Comparison of ENCODE assay signal across 13 cellular contexts in genomic region chr3:38574411-38575278, GRCh38.
DNase-seq lines count a peak whose midpoint lies in the region; ATAC-seq, FAIRE-seq and TF ChIP-seq lines count a peak whose summit lies in the region.
"Had no signal": no experiment of that assay in that cellular context is flagged by ENCODE, and none has a peak within 500 bp of the region (broad histone marks: within the 10 kb centered on the region; RNA-seq: fewer than 3 reads in every experiment).

No MANE protein-coding gene starts in this region.

- FAIRE-seq in A549 (lab: Jason Lieb, UNC) = no peak
- FAIRE-seq: GM18507 had no signal

- H3K79me2 ChIP-seq in HCT116 (ENCODE audit: insufficient read depth, low read length) = no peaks in the 10 kb centered on the region

- no peak for TF ChIP-seq RAD21 in A549 (conservative IDR thresholded peaks at IDR 0.05 in 1 of 2, IDR thresholded peaks at IDR 0.05 in 1 of 2)
- no peak for TF ChIP-seq RAD21 in HCT116 (IDR thresholded peaks at IDR 0.05; ENCODE audit: low read depth)

- H3K27ac Mint-ChIP-seq in natural killer cell = no peak overlapping the region
- H3K27ac Mint-ChIP-seq: T-cell had no signal

- DNase-seq in A549 (ENCODE audit: low read depth in 1 of 2, low spot score in 1 of 2) (no peak), HCT116 (ENCODE audit: low read depth, low spot score) (no peak), ecto neural progenitor cell (ENCODE audit: low spot score) (peak; percentile 33), natural killer cell (peak; percentile 3), activated gamma-delta T cell (lab: John Stamatoyannopoulos, UW) (no peak), NCI-H446 treated with DMSO at 0.1 percent for 48 hours (lab: John Stamatoyannopoulos, UW) (no peak), NCI-H1436 (lab: John Stamatoyannopoulos, UW) (no peak)
- DNase-seq: activated CD4-positive, alpha-beta T cell treated with anti-CD3 and anti-CD28 coated beads, Interleukin-2, amount 50 U/mL, for 48 hours had no signal

- H3K27me3 Mint-ChIP-seq in natural killer cell (ENCODE audit: low read depth in 2 of 2) = no peaks in the 10 kb centered on the region

- H3K9ac ChIP-seq in HCT116 (ENCODE audit: low read length) = no peak overlapping the region

- H3K4me1 ChIP-seq in A549 = no peaks in the 10 kb centered on the region
- no peaks in the 10 kb centered on the region for H3K4me1 ChIP-seq in HCT116 (ENCODE audit: control insufficient read depth in 1 of 2, insufficient read depth in 2 of 2, low read length in 2 of 2)

- no peak overlapping the region for H3K4me3 Mint-ChIP-seq in natural killer cell
- H3K4me3 Mint-ChIP-seq: T-cell had no signal

- BruUV-seq in HCT116 (replicated peaks; lab: Mats Ljungman, UMichigan) = no TSS peak

- peaks cover 0 to 2% of the 10 kb centered on the region in 2 donors for H3K9me3 Mint-ChIP-seq in natural killer cell

- no peak for TF ChIP-seq EP300 in A549 (IDR thresholded peaks at IDR 0.05)

- H3K4me2 ChIP-seq in A549 (no peak overlapping the region), HCT116 (ENCODE audit: low read length) (no peak overlapping the region)

- no peaks in the 10 kb centered on the region for H3K27me3 ChIP-seq in HCT116 (ENCODE audit: insufficient read depth, low read length)

- CTCF ChIA-PET in A549 (lab: Yijun Ruan, JAX) (interaction anchor here (1.5 kb wide), 1 partner anchor 54 kb away, joined by 3 read pairs; no protein-coding TSS in a partner anchor), HCT116 (lab: Charles Lee) (no interaction called here)

- H3K27ac ChIP-seq in A549 = no peak overlapping the region
- H3K27ac ChIP-seq in HCT116 (ENCODE audit: low read depth, low read length) = no peak overlapping the region
- H3K27ac ChIP-seq: C4-2B had no signal

- ATAC-seq in A549 (peak; percentile 15 to 37; a peak in 1 of 6 replicates), HCT116 (peak; percentile 75), natural killer cell (peak in 1 of 3 donors; percentile 8), HG02970 (IDR thresholded peaks at IDR 0.05; ENCODE audit: low FRiP score, unreplicated experiment) (no peak)
- ATAC-seq: T-cell had no signal

- H4K20me1 ChIP-seq in HCT116 (ENCODE audit: insufficient read depth) = no peaks in the 10 kb centered on the region

- no peaks in the 10 kb centered on the region for H3K36me3 Mint-ChIP-seq in natural killer cell
- H3K36me3 Mint-ChIP-seq: T-cell had no signal

- no peaks in the 10 kb centered on the region for H3K36me3 ChIP-seq in HCT116 (ENCODE audit: control insufficient read depth in 1 of 2, insufficient read depth in 2 of 2, low read length in 2 of 2)

- intact Hi-C loops in HCT116 (cut with micrococcal nuclease) (no loop called here), natural killer cell (cut with micrococcal nuclease) (no loop called here)

- POLR2A ChIA-PET in A549 (lab: Yijun Ruan, JAX) = no interaction called here
- POLR2A ChIA-PET in HCT116 (lab: Charles Lee) = no interaction called here

- TF ChIP-seq POLR2A in A549 (IDR thresholded peaks at IDR 0.05; ENCODE audit: low read length) (no peak), HCT116 (IDR thresholded peaks at IDR 0.05; ENCODE audit: borderline replicate concordance, extremely low read depth, insufficient read depth, insufficient read length) (no peak)

- H3K4me3 ChIP-seq in A549 (no peak overlapping the region), HCT116 (replicated peaks in 1 of 2; ENCODE audit: low read depth in 1 of 2, low read length in 2 of 2) (no peak overlapping the region)
- H3K4me3 ChIP-seq: lung had no signal

- TF ChIP-seq CTCF in A549 (IDR thresholded peaks at IDR 0.05) (no peak), HCT116 (IDR thresholded peaks at IDR 0.05 in 2 of 3, conservative IDR thresholded peaks at IDR 0.05 in 1 of 3; ENCODE audit: borderline replicate concordance in 1 of 3, insufficient read depth in 1 of 3, low read depth in 2 of 3, low read length in 2 of 3) (no peak), natural killer cell (IDR thresholded peaks at IDR 0.05) (no peak)

- RAD21 ChIA-PET in HCT116 (lab: Charles Lee; ENCODE audit: low non-redundant PET in 1 of 2, low total read pairs in 2 of 2, uncharacterized antibody in 2 of 2, unreplicated experiment in 2 of 2) = no interaction called here

- H3K9me2 ChIP-seq in HCT116 (ENCODE audit: insufficient read depth) = no peaks in the 10 kb centered on the region

- peaks cover 4% of the 10 kb centered on the region; the same call in 1 of the 3 replicates for H3K9me3 ChIP-seq in A549
- H3K9me3 ChIP-seq in HCT116 (ENCODE audit: control insufficient read depth in 1 of 2, insufficient read depth in 1 of 2, low read depth in 1 of 2, low read length in 2 of 2) = 0 out of 4 replicates have a peak, but pooled peaks cover 0 to 3% of the 10 kb centered on the region in 2 experiments

- no peaks in the 10 kb centered on the region for H3K4me1 Mint-ChIP-seq in natural killer cell
- H3K4me1 Mint-ChIP-seq: T-cell had no signal

- no peak overlapping the region for H2AFZ ChIP-seq in HCT116 (ENCODE audit: low read depth, low read length, poor library complexity, severe bottlenecking)

- 40% methylated on average over 6 of the region's 6 CpGs for WGBS in A549 (ENCODE audit: missing lambda C conversion rate)

TF ChIP-seq in A549, 52 proteins besides CTCF, POLR2A, EP300 and RAD21 (continues in another document):
- no peak for TF ChIP-seq CEBPB (IDR thresholded peaks at IDR 0.05)
- TF ChIP-seq JUNB (IDR thresholded peaks at IDR 0.05) = no peak
- TF ChIP-seq PHF8 (IDR thresholded peaks at IDR 0.05; ENCODE audit: borderline replicate concordance, low read depth) = no peak
- no peak for TF ChIP-seq USF2 (IDR thresholded peaks at IDR 0.05)
- TF ChIP-seq HEYL (CRISPR knock-in tag; IDR thresholded peaks at IDR 0.05) = no peak
- no peak for TF ChIP-seq MAFK (IDR thresholded peaks at IDR 0.05; ENCODE audit: partially characterized antibody)
- TF ChIP-seq RNF2 (IDR thresholded peaks at IDR 0.05; ENCODE audit: borderline replicate concordance, low read depth) = no peak

TF ChIP-seq in HCT116, 20 proteins besides CTCF, POLR2A, EP300 and RAD21 (continues in another document):
- TF ChIP-seq FOSL1 (IDR thresholded peaks at IDR 0.05; ENCODE audit: low read depth) (no peak), SP1 (IDR thresholded peaks at IDR 0.05; ENCODE audit: low read depth) (no peak), ZBTB33 (IDR thresholded peaks at IDR 0.05; ENCODE audit: extremely low read depth, insufficient replicate concordance, low read length) (no peak), JUND (IDR thresholded peaks at IDR 0.05) (no peak), ELF1 (IDR thresholded peaks at IDR 0.05; ENCODE audit: borderline replicate concordance, low read depth) (no peak), ATF3 (IDR thresholded peaks at IDR 0.05) (no peak), REST (IDR thresholded peaks at IDR 0.05; ENCODE audit: low read depth) (no peak), POLR2AphosphoS5 (IDR thresholded peaks at IDR 0.05; ENCODE audit: low read depth, low read length) (no peak), SIN3A (IDR thresholded peaks at IDR 0.05; ENCODE audit: low read depth) (no peak), YY1 (IDR thresholded peaks at IDR 0.05; ENCODE audit: extremely low read depth, insufficient replicate concordance, low read depth, low read length) (no peak), CEBPB (IDR thresholded peaks at IDR 0.05; ENCODE audit: low read depth) (no peak), ZNF274 (IDR thresholded peaks at IDR 0.05; ENCODE audit: low read depth, low read length) (no peak), ZFX (IDR thresholded peaks at IDR 0.05) (no peak), EZH2 (IDR thresholded peaks at IDR 0.05) (no peak)

Comparison
In these comparisons a context has a peak if more than half of its experiments do, and no peak if none do; other contexts are left out.
1. DNase-seq: peak in ecto neural progenitor cell (single experiment) and natural killer cell (single experiment); none in A549 (0 of 2), HCT116 (single experiment), activated gamma-delta T cell (single experiment), NCI-H446 treated with DMSO at 0.1 percent for 48 hours (single experiment) and NCI-H1436 (single experiment).